Comparison of ENCODE assay signal across 22 cellular contexts in the genomic region with DNA sequence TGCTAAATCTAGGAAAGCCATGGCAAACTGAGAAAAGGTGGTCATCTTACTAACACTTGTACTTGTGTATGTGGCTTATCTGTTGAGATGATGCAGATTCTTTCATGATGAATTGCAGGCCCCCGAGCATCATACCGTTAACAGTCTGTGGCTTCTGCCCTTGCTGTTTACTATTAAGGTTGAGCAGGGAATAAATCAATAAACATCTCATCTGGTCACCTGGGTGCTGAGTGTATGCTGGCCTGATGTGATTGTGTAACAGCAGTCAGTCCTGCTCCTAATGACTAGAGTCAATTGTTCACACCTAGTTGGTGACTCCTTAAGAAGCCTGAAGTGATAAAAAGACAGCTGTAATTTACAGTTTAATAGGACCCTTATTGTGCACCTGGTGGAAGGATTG. TPM values are rescaled to one million over a fixed set of nuclear protein-coding genes. Genes with fewer than 3 reads are reported as not detected.
"Had no signal": no experiment of that assay in that cellular context is flagged by ENCODE, and none has a peak within 500 bp of the region (broad histone marks: within the 10 kb centered on the region; RNA-seq: fewer than 3 reads in every experiment).

No MANE protein-coding gene starts in this region.

- H3K36me3 ChIP-seq: esophagus muscularis mucosa, prostate gland, right lobe of liver, spleen, transverse colon had no signal

- H3K4me3 Mint-ChIP-seq: activated B cell treated with CpG ODN at 0.5 μM for 24 hours; activated CD4-positive, alpha-beta T cell treated with anti-CD3 and anti-CD28 coated beads, Interleukin-2, amount 10 ng/mL, durations not matched to agents 7 days and 5 days; activated naive CD4-positive, alpha-beta T cell treated with anti-CD3 and anti-CD28 coated beads, Interleukin-2, amount 50 U/mL, for 24 hours; central memory CD8-positive, alpha-beta T cell; nephron; stimulated activated naive B cell treated with anti-CD40 and anti-IgM and Interleukin-4, amounts not matched to agents 10 μg/mL and 1 μg/mL and 100 μg/mL, for 72 hours; T-helper 17 cell had no signal

- H3K4me3 ChIP-seq: body of pancreas, esophagus muscularis mucosa, prostate gland, right lobe of liver, spleen, transverse colon had no signal

- H3K27ac ChIP-seq: body of pancreas, esophagus muscularis mucosa, prostate gland, right lobe of liver, spleen, transverse colon had no signal

- DNase-seq: activated B cell treated with CpG ODN at 0.5 μM for 24 hours; activated CD4-positive, alpha-beta T cell treated with anti-CD3 and anti-CD28 coated beads, Interleukin-2, amount 10 ng/mL, durations not matched to agents 7 days and 5 days; activated CD8-positive, alpha-beta memory T cell treated with anti-CD3 and anti-CD28 coated beads for 24 hours; activated T-cell treated with anti-CD3 and anti-CD28 coated beads for 4 hours; amniotic stem cell; body of pancreas; foreskin fibroblast; left colon; right lobe of liver; spleen; stimulated activated CD4-positive, alpha-beta T cell treated with anti-CD3 and anti-CD28 coated beads, Interleukin-1b, Interleukin-23, amount 100 ng/mL, for 48 hours; stimulated activated naive B cell treated with anti-CD40 and anti-IgM and Interleukin-4, amounts not matched to agents 10 μg/mL and 1 μg/mL and 100 μg/mL, for 72 hours; T-helper 17 cell; transverse colon had no signal

- H3K27me3 ChIP-seq: body of pancreas, esophagus muscularis mucosa, right lobe of liver, spleen, transverse colon had no signal

- H3K36me3 Mint-ChIP-seq: activated naive CD4-positive, alpha-beta T cell treated with anti-CD3 and anti-CD28 coated beads, Interleukin-2, amount 50 U/mL, for 24 hours; stimulated activated naive B cell treated with anti-CD40 and anti-IgM and Interleukin-4, amounts not matched to agents 10 μg/mL and 1 μg/mL and 100 μg/mL, for 72 hours had no signal

- H3K4me1 Mint-ChIP-seq: activated B cell treated with CpG ODN at 0.5 μM for 24 hours; activated CD4-positive, alpha-beta T cell treated with anti-CD3 and anti-CD28 coated beads, Interleukin-2, amount 10 ng/mL, durations not matched to agents 7 days and 5 days; activated naive CD4-positive, alpha-beta T cell treated with anti-CD3 and anti-CD28 coated beads, Interleukin-2, amount 50 U/mL, for 24 hours; central memory CD8-positive, alpha-beta T cell; T-helper 17 cell had no signal

- H3K27me3 Mint-ChIP-seq: activated B cell treated with CpG ODN at 0.5 μM for 24 hours; activated CD4-positive, alpha-beta T cell treated with anti-CD3 and anti-CD28 coated beads, Interleukin-2, amount 10 ng/mL, durations not matched to agents 7 days and 5 days; activated naive CD4-positive, alpha-beta T cell treated with anti-CD3 and anti-CD28 coated beads, Interleukin-2, amount 50 U/mL, for 24 hours; central memory CD8-positive, alpha-beta T cell; stimulated activated naive B cell treated with anti-CD40 and anti-IgM and Interleukin-4, amounts not matched to agents 10 μg/mL and 1 μg/mL and 100 μg/mL, for 72 hours; T-helper 17 cell had no signal

- H3K4me1 ChIP-seq: esophagus muscularis mucosa, prostate gland, right lobe of liver, transverse colon had no signal

- H3K27ac Mint-ChIP-seq: activated B cell treated with CpG ODN at 0.5 μM for 24 hours; activated CD4-positive, alpha-beta T cell treated with anti-CD3 and anti-CD28 coated beads, Interleukin-2, amount 10 ng/mL, durations not matched to agents 7 days and 5 days; activated naive CD4-positive, alpha-beta T cell treated with anti-CD3 and anti-CD28 coated beads, Interleukin-2, amount 50 U/mL, for 24 hours; nephron; stimulated activated naive B cell treated with anti-CD40 and anti-IgM and Interleukin-4, amounts not matched to agents 10 μg/mL and 1 μg/mL and 100 μg/mL, for 72 hours; T-helper 17 cell had no signal

- ATAC-seq: body of pancreas; left colon; stimulated activated naive B cell treated with anti-CD40 and anti-IgM and Interleukin-4, amounts not matched to agents 10 μg/mL and 1 μg/mL and 100 μg/mL, for 72 hours; T-helper 17 cell had no signal

- H3K9me3 ChIP-seq: body of pancreas, esophagus muscularis mucosa, prostate gland, right lobe of liver, spleen, transverse colon had no signal

- H3K9me3 Mint-ChIP-seq: activated B cell treated with CpG ODN at 0.5 μM for 24 hours; activated CD4-positive, alpha-beta T cell treated with anti-CD3 and anti-CD28 coated beads, Interleukin-2, amount 10 ng/mL, durations not matched to agents 7 days and 5 days; nephron; stimulated activated naive B cell treated with anti-CD40 and anti-IgM and Interleukin-4, amounts not matched to agents 10 μg/mL and 1 μg/mL and 100 μg/mL, for 72 hours had no signal

RNA-seq across cellular contexts. Expression of a gene that starts 8.3 kb away (rescaled TPM):
- total RNA-seq: activated B cell treated with CpG ODN at 0.5 μM for 24 hours; activated CD4-positive, alpha-beta T cell treated with anti-CD3 and anti-CD28 coated beads, Interleukin-2, amount 10 ng/mL, durations not matched to agents 7 days and 5 days; esophagus muscularis mucosa; left colon; lung microvascular endothelial cell; omental fat pad; prostate gland; right lobe of liver; spleen; subcutaneous adipose tissue; T-helper 17 cell; transverse colon had no signal
- polyA plus RNA-seq: spleen had no signal
